31 cellular contexts compared by ENCODE assay signal in the genomic region with DNA sequence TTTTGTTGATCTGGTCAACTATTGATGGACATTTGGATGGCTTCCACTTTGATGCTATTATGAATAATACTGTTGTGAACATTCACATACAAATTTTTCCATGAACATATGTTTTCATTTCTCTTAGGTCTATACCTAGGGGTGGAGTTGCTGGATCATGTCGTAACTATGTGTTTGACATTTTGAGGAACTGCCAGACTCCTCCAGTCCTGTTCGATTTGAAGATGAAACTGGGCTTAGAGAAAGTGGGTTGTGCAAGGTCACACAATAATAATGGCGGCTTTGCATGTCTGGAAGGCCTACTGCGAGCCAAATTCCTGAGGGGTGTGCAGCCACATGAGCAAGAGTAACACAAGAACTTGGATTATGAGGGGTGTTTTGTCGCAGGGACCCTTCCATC. TPM values are rescaled to one million over a fixed set of nuclear protein-coding genes. Genes with fewer than 3 reads are reported as not detected.
DNase-seq lines count a peak whose midpoint lies in the region; ATAC-seq and TF ChIP-seq lines count a peak whose summit lies in the region.
"Had no signal": no experiment of that assay in that cellular context is flagged by ENCODE, and none has a peak within 500 bp of the region (broad histone marks: within the 10 kb centered on the region; RNA-seq: fewer than 3 reads in every experiment).

No MANE protein-coding gene starts in this region.

- CTCF ChIA-PET in PC-3 (lab: Charles Lee), result no interaction called here

- in situ Hi-C loops in G401 (cut with HindIII; ENCODE audit: low sequenced_read_pairs), result no loop called here

- peaks cover 0 to 50% (median 11%) of the 10 kb centered on the region in 11 experiments; a peak in 10 of 22 replicates for H4K20me1 ChIP-seq in BLaER1 treated with 17β-estradiol and CSF1 and Interleukin-3, amounts not matched to agents 10 nM and 100 nM
- no peaks in the 10 kb centered on the region for H4K20me1 ChIP-seq in PC-3 (ENCODE audit: low read length)

- H3K4me3 Mint-ChIP-seq in brain, result peak overlapping the region; percentile 32 to 100 (median 82)
- H3K4me3 Mint-ChIP-seq: stimulated activated effector memory CD8-positive, alpha-beta T cell treated with anti-CD3 and anti-CD28 coated beads, Interleukin-12 subunit alpha, Interleukin-12 subunit beta, amount 100 ng/mL, for 72 hours had no signal

- H3K9ac ChIP-seq in BLaER1 treated with 17β-estradiol and CSF1 and Interleukin-3, amounts not matched to agents 10 nM and 100 nM, result no peak overlapping the region
- no peak overlapping the region for H3K9ac ChIP-seq in PC-3 (ENCODE audit: low read length)

- TF ChIP-seq CTCF in PC-3 (conservative IDR thresholded peaks at IDR 0.05; ENCODE audit: low read depth, low read length) (no peak), brain (conservative IDR thresholded peaks at IDR 0.05) (no peak), Peyer's patch (IDR thresholded peaks at IDR 0.05) (no peak)

- no peaks in the 10 kb centered on the region for H3F3A ChIP-seq in PC-3 (ENCODE audit: low read length, unreplicated experiment)

- no peaks in the 10 kb centered on the region for H3K9me2 ChIP-seq in PC-3 (replicated peaks; ENCODE audit: low read length)

- peak; percentile 46 for DNase-seq in GF-D8 (lab: John Stamatoyannopoulos, UW)
- DNase-seq in PC-3, result no peak
- no peak for DNase-seq in NCI-H345 treated with DMSO at 0.1 percent for 48 hours (lab: John Stamatoyannopoulos, UW; ENCODE audit: unreplicated experiment)
- no peak for DNase-seq in Peyer's patch
- DNase-seq in G401 (ENCODE audit: low spot score), result no peak
- DNase-seq: activated CD4-positive, CD25-positive, alpha-beta regulatory T cell; activated T-cell treated with anti-CD3 and anti-CD28 coated beads, Interleukin-2, amount 50 U/mL, for 72 hours; body of pancreas; CD4-positive, alpha-beta memory T cell; effector memory CD8-positive, alpha-beta T cell; HCEC 1CT; islet precursor cell; lower lobe of right lung; MG63; NCI-H1694; NCI-H69; OCI-M1; stimulated activated CD4-positive, alpha-beta T cell treated with anti-CD3 and anti-CD28 coated beads, Interleukin-1b, Interleukin-23, amount 100 ng/mL, for 48 hours; T-helper 9 cell had no signal

- peaks cover 0 to 3% (median 0%) of the 10 kb centered on the region in 5 experiments for H3K9me3 Mint-ChIP-seq in brain
- H3K9me3 Mint-ChIP-seq: activated T-cell treated with anti-CD3 and anti-CD28 coated beads, Interleukin-2, amount 50 U/mL, for 72 hours; CD4-positive, alpha-beta memory T cell; effector memory CD8-positive, alpha-beta T cell; IgD-negative memory B cell; stimulated activated effector memory CD8-positive, alpha-beta T cell treated with anti-CD3 and anti-CD28 coated beads, Interleukin-12 subunit alpha, Interleukin-12 subunit beta, amount 100 ng/mL, for 72 hours had no signal

- peaks cover 75% of the 10 kb centered on the region for H3K79me2 ChIP-seq in PC-3 (ENCODE audit: low read length)

- 0 out of 22 replicates have a peak overlapping the region, but pooled peaks of 1 of the 11 experiments have one; percentile 18 for H3K27ac ChIP-seq in BLaER1 treated with 17β-estradiol and CSF1 and Interleukin-3, amounts not matched to agents 10 nM and 100 nM
- H3K27ac ChIP-seq in PC-3 (ENCODE audit: low read length) (no peak overlapping the region), Peyer's patch (no peak overlapping the region)
- H3K27ac ChIP-seq: body of pancreas, gastroesophageal sphincter, lower lobe of right lung, skin epidermis, vagina had no signal

- POLR2A ChIA-PET in PC-3 (lab: Charles Lee; ENCODE audit: unreplicated experiment), result no interaction called here

- no TSS peak for BruUV-seq in PC-3 (replicated peaks; lab: Mats Ljungman, UMichigan)

- no peaks in the 10 kb centered on the region for H3K27me3 Mint-ChIP-seq in brain
- H3K27me3 Mint-ChIP-seq: CD4-positive, alpha-beta memory T cell; effector memory CD8-positive, alpha-beta T cell; IgD-negative memory B cell had no signal

- ATAC-seq in PC-3 (no peak), HG02763 (IDR thresholded peaks at IDR 0.05; ENCODE audit: unreplicated experiment) (no peak)
- ATAC-seq: activated T-cell treated with anti-CD3 and anti-CD28 coated beads, Interleukin-2, amount 50 U/mL, for 72 hours; body of pancreas; effector memory CD8-positive, alpha-beta T cell; esophagus mucosa; gastroesophageal sphincter; lower lobe of right lung; stimulated activated effector memory CD8-positive, alpha-beta T cell treated with anti-CD3 and anti-CD28 coated beads, Interleukin-12 subunit alpha, Interleukin-12 subunit beta, amount 100 ng/mL, for 72 hours had no signal

- H2AFZ ChIP-seq in PC-3 (ENCODE audit: low read length), result no peak overlapping the region

- no peak for TF ChIP-seq POLR2A in Peyer's patch (IDR thresholded peaks at IDR 0.05)

- peaks cover 20 to 60% (median 55%) of the 10 kb centered on the region in 11 experiments for H3K36me3 ChIP-seq in BLaER1 treated with 17β-estradiol and CSF1 and Interleukin-3, amounts not matched to agents 10 nM and 100 nM
- H3K36me3 ChIP-seq in PC-3 (ENCODE audit: low read depth, low read length), result peaks cover 32% of the 10 kb centered on the region; the same call in 1 of the 2 replicates
- H3K36me3 ChIP-seq in Peyer's patch, result no peaks in the 10 kb centered on the region
- H3K36me3 ChIP-seq: vagina had no signal

- H3K27me3 ChIP-seq in BLaER1 treated with 17β-estradiol and CSF1 and Interleukin-3, amounts not matched to agents 10 nM and 100 nM, result no peaks in the 10 kb centered on the region
- H3K27me3 ChIP-seq in PC-3 (ENCODE audit: low read length), result no peaks in the 10 kb centered on the region
- no peaks in the 10 kb centered on the region for H3K27me3 ChIP-seq in Peyer's patch
- H3K27me3 ChIP-seq: body of pancreas, gastroesophageal sphincter, MG63, vagina had no signal

- no peak overlapping the region for H3K4me3 ChIP-seq in BLaER1 treated with 17β-estradiol and CSF1 and Interleukin-3, amounts not matched to agents 10 nM and 100 nM
- no peak overlapping the region for H3K4me3 ChIP-seq in PC-3 (ENCODE audit: low read length)
- H3K4me3 ChIP-seq in Peyer's patch, result no peak overlapping the region
- H3K4me3 ChIP-seq: body of pancreas, gastroesophageal sphincter, lower lobe of right lung, MG63, skin epidermis, vagina had no signal

- intact Hi-C loops in PC-3 (cut with micrococcal nuclease), result loop anchor here (10.0 kb wide), 1 partner anchor 408 kb away; no protein-coding TSS in a partner anchor

- peak overlapping the region in 7 of 11 experiments; percentile 63 to 95 (median 93); a peak in 15 of 22 replicates for H3K4me2 ChIP-seq in BLaER1 treated with 17β-estradiol and CSF1 and Interleukin-3, amounts not matched to agents 10 nM and 100 nM
- peak overlapping the region; percentile 54 for H3K4me2 ChIP-seq in PC-3 (ENCODE audit: low read length)

- H3K4me1 ChIP-seq in BLaER1 treated with 17β-estradiol and CSF1 and Interleukin-3, amounts not matched to agents 10 nM and 100 nM, result peaks cover 30 to 58% (median 45%) of the 10 kb centered on the region in 10 experiments
- peaks cover 43% of the 10 kb centered on the region for H3K4me1 ChIP-seq in PC-3 (ENCODE audit: insufficient read depth, low read length)
- peaks cover 0 to 34% (median 7%) of the 10 kb centered on the region in 4 donors for H3K4me1 ChIP-seq in Peyer's patch

- H3K36me3 Mint-ChIP-seq in brain, result peaks cover 17% of the 10 kb centered on the region

- peaks cover 58% of the 10 kb centered on the region for H3K4me1 Mint-ChIP-seq in brain

- H3K9me3 ChIP-seq in BLaER1 treated with 17β-estradiol and CSF1 and Interleukin-3, amounts not matched to agents 10 nM and 100 nM (replicated peaks in 1 of 11), result no peaks in the 10 kb centered on the region
- H3K9me3 ChIP-seq in PC-3 (ENCODE audit: low read length), result no peaks in the 10 kb centered on the region
- H3K9me3 ChIP-seq in Peyer's patch, result no peaks in the 10 kb centered on the region
- H3K9me3 ChIP-seq: body of pancreas, gastroesophageal sphincter, lower lobe of right lung, MG63, vagina had no signal

- H3K27ac Mint-ChIP-seq in brain, result peak overlapping the region in 2 of 5 experiments; percentile 15 to 54
- H3K27ac Mint-ChIP-seq: activated T-cell treated with anti-CD3 and anti-CD28 coated beads, Interleukin-2, amount 50 U/mL, for 72 hours; effector memory CD8-positive, alpha-beta T cell; IgD-negative memory B cell; stimulated activated effector memory CD8-positive, alpha-beta T cell treated with anti-CD3 and anti-CD28 coated beads, Interleukin-12 subunit alpha, Interleukin-12 subunit beta, amount 100 ng/mL, for 72 hours had no signal

RNA-seq across cellular contexts. Expression of a gene that starts 2.6 kb away (rescaled TPM):
- total RNA-seq in PC-3 (2014; rRNA removed) (40.2 and 51.0 TPM in 2 replicates), Peyer's patch (10 to 100 TPM in 3 of 4 donors, 1 to 10 TPM in 1; 8.1 to 39.9 (median 32.6) TPM)
- 7.4 TPM for polyA plus RNA-seq in brain (ENCODE audit: insufficient read depth, low read depth, low replicate concordance)
- total RNA-seq in G401 (2014; rRNA removed; shearing (Covaris generic)), result 21.4 and 32.0 TPM in 2 replicates

RNA-seq across cellular contexts. Expression of a gene that starts 58.4 kb away (rescaled TPM):
- 6.6 and 7.9 TPM in 2 replicates for total RNA-seq in PC-3 (2014; rRNA removed)
- not detected for polyA plus RNA-seq in brain (ENCODE audit: insufficient read depth, low read depth, low replicate concordance)
- 10 to 100 TPM in 2 of 4 donors, 1 to 10 TPM in 2; 6.6 to 17.2 (median 9.6) TPM for total RNA-seq in Peyer's patch
- total RNA-seq in G401 (2014; rRNA removed; shearing (Covaris generic)), result not detected in 2 replicates
- total RNA-seq: activated CD8-positive, alpha-beta memory T cell treated with anti-CD3 and anti-CD28 coated beads for 36 hours; activated T-cell treated with anti-CD3 and anti-CD28 coated beads, Interleukin-2, amount 50 U/mL, for 72 hours; CD4-positive, alpha-beta memory T cell; lower lobe of right lung; temporal lobe; vagina had no signal
- polyA plus RNA-seq: AG04450; CD4-positive, alpha-beta memory T cell; IgD-negative memory B cell had no signal
